In genomic region chrX:153870791-153871360, GRCh38 we compare ENCODE assay signal across 1 cellular context.
TF ChIP-seq lines count a peak whose summit lies in the region.

No MANE protein-coding gene starts in this region.

TF ChIP-seq in GM12878, 131 proteins besides CTCF, POLR2A, EP300 and RAD21:
- no peak for TF ChIP-seq CEBPZ (IDR thresholded peaks at IDR 0.05; ENCODE audit: low read depth, low read length)
- TF ChIP-seq ZBTB4 (CRISPR knock-in tag; IDR thresholded peaks at IDR 0.05): no peak
- TF ChIP-seq ESRRA (IDR thresholded peaks at IDR 0.05; ENCODE audit: low read length): no peak
- TF ChIP-seq NRF1 (conservative IDR thresholded peaks at IDR 0.05; ENCODE audit: low read depth, low read length): no peak
- TF ChIP-seq GABPA (IDR thresholded peaks at IDR 0.05; ENCODE audit: low read depth): no peak
- TF ChIP-seq BMI1 (IDR thresholded peaks at IDR 0.05; ENCODE audit: borderline replicate concordance): no peak
- TF ChIP-seq, protein P1, sequence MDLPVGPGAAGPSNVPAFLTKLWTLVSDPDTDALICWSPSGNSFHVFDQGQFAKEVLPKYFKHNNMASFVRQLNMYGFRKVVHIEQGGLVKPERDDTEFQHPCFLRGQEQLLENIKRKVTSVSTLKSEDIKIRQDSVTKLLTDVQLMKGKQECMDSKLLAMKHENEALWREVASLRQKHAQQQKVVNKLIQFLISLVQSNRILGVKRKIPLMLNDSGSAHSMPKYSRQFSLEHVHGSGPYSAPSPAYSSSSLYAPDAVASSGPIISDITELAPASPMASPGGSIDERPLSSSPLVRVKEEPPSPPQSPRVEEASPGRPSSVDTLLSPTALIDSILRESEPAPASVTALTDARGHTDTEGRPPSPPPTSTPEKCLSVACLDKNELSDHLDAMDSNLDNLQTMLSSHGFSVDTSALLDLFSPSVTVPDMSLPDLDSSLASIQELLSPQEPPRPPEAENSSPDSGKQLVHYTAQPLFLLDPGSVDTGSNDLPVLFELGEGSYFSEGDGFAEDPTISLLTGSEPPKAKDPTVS (IDR thresholded peaks at IDR 0.05; ENCODE audit: low read depth, low read length): no peak
- no peak for TF ChIP-seq CHD1 (IDR thresholded peaks at IDR 0.05; ENCODE audit: low read depth, low read length)
TF ChIP-seq in GM12878: peak in this region for 0.
